Comparison of ENCODE assay signal across 11 cellular contexts in the genomic region with DNA sequence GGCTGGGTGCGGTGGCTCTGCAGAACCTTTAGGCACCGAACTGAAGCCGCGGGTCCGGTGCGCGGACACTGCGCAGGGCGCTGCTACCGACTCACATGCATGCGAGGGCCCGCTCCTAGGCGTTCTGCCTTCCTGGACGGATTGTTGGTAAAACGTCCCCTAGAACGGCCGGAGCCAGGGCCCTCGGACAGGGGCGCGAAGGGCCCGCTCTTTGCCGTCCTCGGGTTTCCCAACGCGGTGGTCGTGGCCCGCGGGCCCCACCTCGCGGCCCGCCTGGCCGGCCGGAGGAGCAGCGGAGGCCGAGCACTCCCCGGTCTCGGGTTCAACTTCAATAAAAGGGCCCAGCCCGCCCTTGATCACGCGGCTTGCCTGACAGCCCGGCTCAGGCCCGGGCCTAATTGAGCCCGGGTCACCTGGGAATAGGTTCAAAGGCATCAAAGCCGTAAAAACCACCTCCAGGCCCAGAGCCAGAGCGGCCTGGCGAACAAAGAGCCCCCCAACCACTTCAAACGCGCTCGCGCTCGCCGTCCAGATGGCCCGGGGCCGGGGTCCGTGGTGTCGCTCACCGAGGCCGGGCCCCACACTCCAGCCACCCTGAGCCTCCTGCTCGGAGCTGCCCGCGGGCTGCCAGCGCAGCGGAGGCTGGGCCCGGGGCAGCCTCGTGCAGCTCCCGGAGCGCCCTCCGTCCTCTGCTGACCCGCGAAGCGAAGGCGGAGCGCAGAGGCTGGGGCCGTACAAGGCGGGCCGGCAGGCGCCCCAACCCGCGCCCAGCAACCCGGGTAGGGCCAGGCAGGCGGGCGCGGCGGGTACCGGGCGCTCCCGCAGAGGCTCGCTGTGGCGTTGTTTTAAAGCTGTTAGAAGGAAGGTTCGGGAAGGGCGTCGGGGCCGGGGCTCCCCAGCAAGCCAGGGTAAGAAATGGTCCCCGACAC. TPM values are rescaled to one million over a fixed set of nuclear protein-coding genes. Genes with fewer than 3 reads are reported as not detected.
A peak's percentile ranks its signal among the peaks of the same experiment; 100 is the strongest.
DNase-seq lines count a peak whose midpoint lies in the region; ATAC-seq and TF ChIP-seq lines count a peak whose summit lies in the region.
"Had no signal": no experiment of that assay in that cellular context is flagged by ENCODE, and none has a peak within 500 bp of the region (broad histone marks: within the 10 kb centered on the region; RNA-seq: fewer than 3 reads in every experiment).

No MANE protein-coding gene starts in this region.

- peaks cover 43% of the 10 kb centered on the region for H3K27me3 Mint-ChIP-seq in activated T-helper 17 cell treated with anti-CD3 and anti-CD28 coated beads, Interleukin-2, amount 50 U/mL, for 72 hours

- no peaks in the 10 kb centered on the region for H3K9me3 Mint-ChIP-seq in activated T-helper 17 cell treated with anti-CD3 and anti-CD28 coated beads, Interleukin-2, amount 50 U/mL, for 72 hours

- no peaks in the 10 kb centered on the region for H3K36me3 Mint-ChIP-seq in activated T-helper 17 cell treated with anti-CD3 and anti-CD28 coated beads, Interleukin-2, amount 50 U/mL, for 72 hours (ENCODE audit: low read depth)

- TF ChIP-seq POLR2A in gastrocnemius medialis (IDR thresholded peaks at IDR 0.05), result no peak

- in situ Hi-C loops in gastrocnemius medialis (cut with MboI; ENCODE audit: low sequenced_read_pairs in 4 of 4), result no loop called here

- TF ChIP-seq CTCF in gastrocnemius medialis (IDR thresholded peaks at IDR 0.05 in 4 of 5, conservative IDR thresholded peaks at IDR 0.05 in 1 of 5), result no peak

- H3K4me1 ChIP-seq in gastrocnemius medialis, result peaks cover 0 to 4% of the 10 kb centered on the region in 2 donors

- ATAC-seq in gastrocnemius medialis, result peak; percentile 10 to 22
- no peak for ATAC-seq in activated T-helper 17 cell treated with anti-CD3 and anti-CD28 coated beads, Interleukin-2, amount 50 U/mL, for 72 hours (replicated peaks)
- ATAC-seq in GM18517 (IDR thresholded peaks at IDR 0.05; ENCODE audit: unreplicated experiment), result no peak
- ATAC-seq in GM18873 (IDR thresholded peaks at IDR 0.05; ENCODE audit: low FRiP score, unreplicated experiment), result no peak

- H3K27ac ChIP-seq in gastrocnemius medialis, result peak overlapping the region in 2 of 4 donors; percentile 55 to 59

- H3K27ac Mint-ChIP-seq in activated T-helper 17 cell treated with anti-CD3 and anti-CD28 coated beads, Interleukin-2, amount 50 U/mL, for 72 hours, result no peak overlapping the region

- no peaks in the 10 kb centered on the region for H3K9me3 ChIP-seq in gastrocnemius medialis

- DNase-seq in ELF-1 (ENCODE audit: low read depth, low spot score) (peak; percentile 76), dedifferentiated amniotic fluid mesenchymal stem cell (ENCODE audit: extremely low spot score) (peak; percentile 39), iris pigment epithelial cell (ENCODE audit: low read depth) (peak; percentile 49), gastrocnemius medialis (no peak), H4 (ENCODE audit: low spot score) (no peak)
- DNase-seq: activated CD4-positive, alpha-beta T cell treated with anti-CD3 and anti-CD28 coated beads for 48 hours; GDM1; NCI-H446 treated with DMSO at 0.1 percent for 48 hours had no signal

- intact Hi-C loops in gastrocnemius medialis (cut with DNase I; ENCODE audit: low total_unique reads), result no loop called here

- H3K36me3 ChIP-seq in gastrocnemius medialis, result no peaks in the 10 kb centered on the region

- H3K4me1 Mint-ChIP-seq in activated T-helper 17 cell treated with anti-CD3 and anti-CD28 coated beads, Interleukin-2, amount 50 U/mL, for 72 hours, result no peaks in the 10 kb centered on the region

- peaks cover 53 to 71% (median 57%) of the 10 kb centered on the region in 3 donors for H3K27me3 ChIP-seq in gastrocnemius medialis

- H3K4me3 ChIP-seq in gastrocnemius medialis, result peak overlapping the region; percentile 52 to 63 (median 56)

- H3K4me3 Mint-ChIP-seq in activated T-helper 17 cell treated with anti-CD3 and anti-CD28 coated beads, Interleukin-2, amount 50 U/mL, for 72 hours, result no peak overlapping the region

RNA-seq across cellular contexts. Expression of a gene that starts 1.1 kb away (rescaled TPM):
- 1 to 10 TPM; 1.9 to 9.3 (median 2.2) TPM for total RNA-seq in gastrocnemius medialis
- total RNA-seq in H4 (2014; rRNA removed; shearing (Covaris generic)), result 25.6 and 26.8 TPM in 2 replicates
- total RNA-seq in activated T-helper 17 cell treated with anti-CD3 and anti-CD28 coated beads, Interleukin-2, amount 50 U/mL, for 72 hours, result not detected

Comparison
In these comparisons a context has a peak if more than half of its experiments do, and no peak if none do; other contexts are left out.
1. DNase-seq: peak in ELF-1 (single experiment), dedifferentiated amniotic fluid mesenchymal stem cell (single experiment) and iris pigment epithelial cell (single experiment); none in gastrocnemius medialis (0 of 2) and H4 (single experiment).
2. ATAC-seq: peak in gastrocnemius medialis (2 of 2); none in activated T-helper 17 cell treated with anti-CD3 and anti-CD28 coated beads, Interleukin-2, amount 50 U/mL, for 72 hours (single experiment), GM18517 (single experiment) and GM18873 (single experiment).